Comparison of ENCODE assay signal across 8 cellular contexts in the genomic region with DNA sequence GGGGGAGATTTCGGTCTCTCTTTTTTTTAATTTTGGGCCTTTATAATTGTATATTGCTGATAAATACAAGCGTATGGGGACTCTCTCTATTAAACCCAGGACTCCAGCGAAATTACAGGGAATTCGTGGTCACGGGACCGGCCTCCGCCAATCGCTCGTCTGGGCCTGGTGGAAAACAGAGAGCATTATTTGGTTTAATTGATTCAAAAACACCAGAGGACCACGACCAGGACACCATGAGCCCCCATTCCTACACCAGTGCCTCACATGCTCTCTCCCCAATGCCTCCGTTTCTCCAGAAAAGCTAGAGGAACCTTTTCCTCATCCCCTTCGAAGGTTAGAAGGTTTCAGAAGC. TPM values are rescaled to one million over a fixed set of nuclear protein-coding genes. Genes with fewer than 3 reads are reported as not detected.
A peak's percentile ranks its signal among the peaks of the same experiment; 100 is the strongest.
DNase-seq lines count a peak whose midpoint lies in the region; ATAC-seq, FAIRE-seq and TF ChIP-seq lines count a peak whose summit lies in the region.

Gene HOXB2 (minus strand): TSS at position 88 of the 355 bp plus-strand sequence. CDS start 198 bp downstream, outside the sequence.

- no peak for ATAC-seq in central memory CD8-positive, alpha-beta T cell (replicated peaks; ENCODE audit: extremely low read depth, poor library complexity, severe bottlenecking)
- ATAC-seq in aorta (ENCODE audit: low FRiP score) (no peak), GM19035 (IDR thresholded peaks at IDR 0.05; ENCODE audit: unreplicated experiment) (no peak)

- H3K27ac Mint-ChIP-seq in central memory CD8-positive, alpha-beta T cell (ENCODE audit: low read depth) = peak within 1 kb of the TSS; percentile 87
- peak within 1 kb of the TSS; percentile 99 for H3K27ac Mint-ChIP-seq in mesothelial cell of epicardium

- H3K4me3 Mint-ChIP-seq in central memory CD8-positive, alpha-beta T cell = peak within 1 kb of the TSS; percentile 91
- H3K4me3 Mint-ChIP-seq in mesothelial cell of epicardium = peak within 1 kb of the TSS; percentile 91

- intact Hi-C loops in aorta (cut with DNase I) = no loop called here

- TF ChIP-seq CTCF in mesothelial cell of epicardium (IDR thresholded peaks at IDR 0.05; ENCODE audit: unreplicated experiment) = no peak

- peaks cover 16% of the 10 kb centered on the region for H3K36me3 Mint-ChIP-seq in central memory CD8-positive, alpha-beta T cell (ENCODE audit: insufficient read depth)
- H3K36me3 Mint-ChIP-seq in mesothelial cell of epicardium = peaks cover 21% of the 10 kb centered on the region

- 48 to 66% methylated on average over 12 of the region's 12 CpGs for WGBS in aorta, 2 donors

- peaks cover 28% of the 10 kb centered on the region for H3K4me1 Mint-ChIP-seq in central memory CD8-positive, alpha-beta T cell
- H3K4me1 Mint-ChIP-seq in mesothelial cell of epicardium = peaks cover 72% of the 10 kb centered on the region

- no peaks in the 10 kb centered on the region for H3K36me3 ChIP-seq in aorta (ENCODE audit: control insufficient read depth in 1 of 2, insufficient read depth in 2 of 2, low read length in 1 of 2)

- no peaks in the 10 kb centered on the region for H3K27me3 ChIP-seq in aorta (ENCODE audit: control insufficient read depth in 1 of 2, insufficient read depth in 2 of 2, low read length in 1 of 2)

- peak within 1 kb of the TSS; percentile 71 to 94 for H3K4me3 ChIP-seq in aorta (ENCODE audit: low read length in 2 of 2)

- no peaks in the 10 kb centered on the region for H3K9me3 ChIP-seq in aorta (ENCODE audit: control insufficient read depth, low read length)

- H3K4me1 ChIP-seq in aorta (ENCODE audit: control insufficient read depth in 1 of 2, insufficient read depth in 2 of 2, low read length in 2 of 2) = peaks cover 0 to 4% of the 10 kb centered on the region in 2 donors

- no peaks in the 10 kb centered on the region for H3K9me3 Mint-ChIP-seq in central memory CD8-positive, alpha-beta T cell
- H3K9me3 Mint-ChIP-seq in mesothelial cell of epicardium = no peaks in the 10 kb centered on the region

- peaks cover 48% of the 10 kb centered on the region for H3K27me3 Mint-ChIP-seq in central memory CD8-positive, alpha-beta T cell
- H3K27me3 Mint-ChIP-seq in mesothelial cell of epicardium (ENCODE audit: low read depth) = no peaks in the 10 kb centered on the region

- H3K27ac ChIP-seq in aorta (ENCODE audit: low read depth in 1 of 2, low read length in 2 of 2) = peak within 1 kb of the TSS; percentile 80 to 95

- in situ Hi-C loops in Caki2 (cut with HindIII; ENCODE audit: low pct_unique_long_range_greater_than_20kb, low sequenced_read_pairs) = no loop called here

- no peak for FAIRE-seq in urothelium cell line (lab: Jason Lieb, UNC)

- peak; percentile 70 for DNase-seq in Caki2 (ENCODE audit: low read depth)
- peak; percentile 77 for DNase-seq in NCI-H2029 treated with DMSO at 0.1 percent for 48 hours (lab: John Stamatoyannopoulos, UW)
- no peak for DNase-seq in central memory CD8-positive, alpha-beta T cell (ENCODE audit: low spot score in 2 of 2)
- DNase-seq in mesothelial cell of epicardium (ENCODE audit: low spot score in 2 of 2, unreplicated experiment in 2 of 2) = no peak
- DNase-seq in aorta = no peak
- DNase-seq in NCI-H1048 (lab: John Stamatoyannopoulos, UW) = no peak
- no peak for DNase-seq in urothelium cell line (ENCODE audit: low spot score)

RNA-seq across cellular contexts. Expression of gene HOXB2, which starts in this region (rescaled TPM):
- total RNA-seq in Caki2 (2014; rRNA removed; shearing (Covaris generic); ENCODE audit: low replicate concordance) = 8.4 and 13.5 TPM in 2 replicates
- total RNA-seq in mesothelial cell of epicardium (46.6 to 47.2 TPM (median 46.7 TPM) in 3 replicates), aorta (10 to 100 TPM; 25.4 to 36.9 TPM)
- 10 to 100 TPM in 1 of 2 donors, 1 to 10 TPM in 1; 7.6 to 61.0 TPM for polyA plus RNA-seq in aorta

Comparison
In these comparisons a context has a peak if more than half of its experiments do, and no peak if none do; other contexts are left out.
1. DNase-seq: peak in Caki2 (single experiment) and NCI-H2029 treated with DMSO at 0.1 percent for 48 hours (single experiment); none in central memory CD8-positive, alpha-beta T cell (0 of 2), mesothelial cell of epicardium (0 of 2), aorta (0 of 2), NCI-H1048 (single experiment) and urothelium cell line (single experiment).